ENCODE assay signal across 10 cellular contexts in the genomic region with DNA sequence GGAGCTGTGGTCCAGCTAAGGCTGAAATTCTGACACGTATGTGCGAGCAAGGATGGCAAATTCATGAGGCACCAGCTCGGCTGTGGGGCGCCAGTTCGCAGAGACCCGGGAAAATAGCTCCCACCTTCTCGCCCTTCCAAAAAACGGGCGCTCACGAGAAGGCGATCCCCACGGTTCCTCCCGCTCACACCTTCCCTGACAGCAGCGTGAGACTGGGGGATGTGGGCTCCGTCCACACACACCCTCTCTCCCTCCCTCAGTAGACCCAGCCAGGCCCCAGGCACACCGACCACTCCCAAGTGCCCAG. TPM values are rescaled to one million over a fixed set of nuclear protein-coding genes. Genes with fewer than 3 reads are reported as not detected.
A peak's percentile ranks its signal among the peaks of the same experiment; 100 is the strongest.
DNase-seq lines count a peak whose midpoint lies in the region; ATAC-seq and TF ChIP-seq lines count a peak whose summit lies in the region.
"Had no signal": no experiment of that assay in that cellular context is flagged by ENCODE, and none has a peak within 500 bp of the region (broad histone marks: within the 10 kb centered on the region; RNA-seq: fewer than 3 reads in every experiment).

No MANE protein-coding gene starts in this region.

- no peak overlapping the region for H4K12ac ChIP-seq in trophoblast cell (ENCODE audit: low read depth, low read length)

- H3K27me3 ChIP-seq in DND-41 (ENCODE audit: insufficient read depth, low read length, poor library complexity) = no peaks in the 10 kb centered on the region
- peaks cover 2% of the 10 kb centered on the region; the same call in 1 of the 2 replicates for H3K27me3 ChIP-seq in iPS DF 6.9 (ENCODE audit: control insufficient read depth, insufficient read depth, low read length)
- peaks cover 18% of the 10 kb centered on the region for H3K27me3 ChIP-seq in trophoblast cell (ENCODE audit: insufficient read depth, low read length)

- H4K20me1 ChIP-seq in DND-41 (ENCODE audit: insufficient read depth, low read length) = no peaks in the 10 kb centered on the region

- ATAC-seq in DND-41 (ENCODE audit: insufficient read depth, low read depth) (no peak), T-cell (replicated peaks in 1 of 4) (no peak)

- POLR2A ChIA-PET in T-cell (lab: Charles Lee) = no interaction called here

- no peak overlapping the region for H3K27ac ChIP-seq in DND-41 (ENCODE audit: low read length)
- no peak overlapping the region for H3K27ac ChIP-seq in iPS DF 6.9 (ENCODE audit: low read length)
- no peak overlapping the region for H3K27ac ChIP-seq in trophoblast cell (ENCODE audit: low read depth, low read length)
- H3K27ac ChIP-seq: SK-N-MC had no signal

- no peak overlapping the region for H3K4ac ChIP-seq in trophoblast cell (ENCODE audit: low read depth, low read length)

- no CpG with 5 or more reads among the region's 16 CpGs for WGBS in iPS DF 6.9 (ENCODE audit: insufficient coverage, insufficient read length)
- no CpG with 5 or more reads among the region's 16 CpGs for WGBS in trophoblast cell (ENCODE audit: extremely low coverage, insufficient coverage, insufficient read length)

- H3K36me3 ChIP-seq in DND-41 (ENCODE audit: insufficient read depth, low read length) (no peaks in the 10 kb centered on the region), iPS DF 6.9 (ENCODE audit: control insufficient read depth, insufficient read depth, low read length) (no peaks in the 10 kb centered on the region; the same call in 1 of the 2 replicates), trophoblast cell (ENCODE audit: control insufficient read depth in 1 of 2, insufficient read depth in 2 of 2, low read length in 2 of 2) (no peaks in the 10 kb centered on the region)

- no peak overlapping the region for H2AK5ac ChIP-seq in trophoblast cell (ENCODE audit: low read length)

- H4K8ac ChIP-seq in trophoblast cell (ENCODE audit: low read depth, low read length) = no peak overlapping the region

- no peaks in the 10 kb centered on the region for H3K9me3 Mint-ChIP-seq in T-cell

- H3K79me2 ChIP-seq in DND-41 (ENCODE audit: insufficient read depth, low read length) = no peaks in the 10 kb centered on the region
- no peaks in the 10 kb centered on the region for H3K79me2 ChIP-seq in trophoblast cell (ENCODE audit: control insufficient read depth, insufficient read depth, low read length, poor library complexity)

- TF ChIP-seq CTCF in DND-41 (IDR thresholded peaks at IDR 0.05; ENCODE audit: borderline replicate concordance, extremely low read depth, low read length, poor library complexity, severe bottlenecking) = no peak

- H3K79me1 ChIP-seq in trophoblast cell (ENCODE audit: low read length) = no peaks in the 10 kb centered on the region

- no peak overlapping the region for H2BK12ac ChIP-seq in trophoblast cell (ENCODE audit: low read length)

- CTCF ChIA-PET in T-cell (lab: Charles Lee) = interaction anchor here in 1 of 2 donors (0.6 kb wide), 1 partner anchor 1565 kb away, joined by 3 read pairs; no protein-coding TSS in a partner anchor

- peak overlapping the region; percentile 78; the same call in 1 of the 2 replicates for H2AFZ ChIP-seq in DND-41 (ENCODE audit: low read depth, low read length)
- H2AFZ ChIP-seq in trophoblast cell (ENCODE audit: insufficient read depth, low read length, poor library complexity) = no peak overlapping the region

- H3K9me3 ChIP-seq in DND-41 (ENCODE audit: insufficient read depth, low read length, severe bottlenecking) = no peaks in the 10 kb centered on the region
- no peaks in the 10 kb centered on the region for H3K9me3 ChIP-seq in iPS DF 6.9 (ENCODE audit: control insufficient read depth, insufficient read depth, low read length)
- H3K9me3 ChIP-seq in trophoblast cell (ENCODE audit: insufficient read depth, low read depth, low read length) = no peaks in the 10 kb centered on the region

- H4K91ac ChIP-seq in trophoblast cell (ENCODE audit: low read depth, low read length) = peak overlapping the region; percentile 52

- H3K4me3 Mint-ChIP-seq in T-cell = peak overlapping the region in 2 of 3 donors; percentile 41 to 60

- H3K4me2 ChIP-seq in DND-41 (ENCODE audit: insufficient read depth, low read length) (peak overlapping the region; percentile 64), trophoblast cell (ENCODE audit: low read length) (peak overlapping the region; percentile 71)

- H3K36me3 Mint-ChIP-seq in T-cell = no peaks in the 10 kb centered on the region
- H3K36me3 Mint-ChIP-seq: CD14-positive monocyte had no signal

- H3K27ac Mint-ChIP-seq in T-cell = no peak overlapping the region
- H3K27ac Mint-ChIP-seq: CD14-positive monocyte had no signal

- no peak overlapping the region for H2BK120ac ChIP-seq in trophoblast cell (ENCODE audit: insufficient read depth, low read length, poor library complexity)

- no peak overlapping the region for H3K14ac ChIP-seq in trophoblast cell (ENCODE audit: low read length)

- H2BK5ac ChIP-seq in trophoblast cell (ENCODE audit: low read depth, low read length, poor library complexity) = no peak overlapping the region

- H3K9ac ChIP-seq in DND-41 (ENCODE audit: low read depth, low read length) = peak overlapping the region; percentile 47; the same call in 1 of the 2 replicates
- no peak overlapping the region for H3K9ac ChIP-seq in trophoblast cell (ENCODE audit: low read length)

- peaks cover 0 to 5% (median 5%) of the 10 kb centered on the region in 3 donors for H3K4me1 Mint-ChIP-seq in T-cell

- peak overlapping the region in 1 of 2 experiments; percentile 56; a peak in 1 of 4 replicates for H3K4me3 ChIP-seq in DND-41 (ENCODE audit: low read depth in 1 of 2, low read length in 2 of 2)
- peak overlapping the region; percentile 42; the same call in 1 of the 2 replicates for H3K4me3 ChIP-seq in iPS DF 6.9 (ENCODE audit: low read length)
- H3K4me3 ChIP-seq in trophoblast cell (ENCODE audit: low read depth, low read length) = peak overlapping the region; percentile 59
- H3K4me3 ChIP-seq: SK-N-MC had no signal

- H3K23ac ChIP-seq in trophoblast cell (ENCODE audit: low read length) = no peak overlapping the region

- peaks cover 21 to 42% of the 10 kb centered on the region in 2 donors for H3K27me3 Mint-ChIP-seq in T-cell

- no peak overlapping the region for H3K18ac ChIP-seq in trophoblast cell (ENCODE audit: low read length)

- H3K4me1 ChIP-seq in DND-41 (ENCODE audit: insufficient read depth, low read length) (peaks cover 18% of the 10 kb centered on the region), iPS DF 6.9 (ENCODE audit: control insufficient read depth, insufficient read depth, low read length) (peaks cover 3% of the 10 kb centered on the region; the same call in 1 of the 2 replicates), trophoblast cell (ENCODE audit: control insufficient read depth in 1 of 2, insufficient read depth in 2 of 2, low read length in 2 of 2) (peaks cover 13 to 14% of the 10 kb centered on the region in 2 experiments)

- no peak for DNase-seq in DND-41
- no peak for DNase-seq in T-cell
- DNase-seq in iPS DF 6.9 (ENCODE audit: low read depth, low spot score) = no peak
- no peak for DNase-seq in trophoblast cell
- DNase-seq in DMS53 treated with DMSO at 0.1 percent for 48 hours (lab: John Stamatoyannopoulos, UW; ENCODE audit: unreplicated experiment) = no peak
- no peak for DNase-seq in NCI-H1417 (lab: John Stamatoyannopoulos, UW)
- DNase-seq in cortex of kidney (lab: John Stamatoyannopoulos, UW) = no peak
- DNase-seq: NCI-H2107 had no signal

RNA-seq across cellular contexts. Expression of a gene that starts 0.6 kb away (rescaled TPM):
- 1 to 10 TPM in 3 of 5 donors, under 1 TPM in 2; 0.72 to 1.5 (median 1.1) TPM for total RNA-seq in T-cell
- 28.0 and 29.3 TPM in 2 replicates for polyA plus RNA-seq in trophoblast cell (2013)
- polyA plus RNA-seq: CD14-positive monocyte had no signal
